23 cellular contexts compared by ENCODE assay signal in genomic region chr21:44005071-44005470, GRCh38. TPM values are rescaled to one million over a fixed set of nuclear protein-coding genes. Genes with fewer than 3 reads are reported as not detected.
DNase-seq lines count a peak whose midpoint lies in the region; ATAC-seq and TF ChIP-seq lines count a peak whose summit lies in the region.
"Had no signal": no experiment of that assay in that cellular context is flagged by ENCODE, and none has a peak within 500 bp of the region (broad histone marks: within the 10 kb centered on the region; RNA-seq: fewer than 3 reads in every experiment).

No MANE protein-coding gene starts in this region.

- H3K14ac ChIP-seq in mesenchymal stem cell (ENCODE audit: low read length in 2 of 2) = no peak overlapping the region

- no peaks in the 10 kb centered on the region for H3K9me3 ChIP-seq in heart right ventricle
- H3K9me3 ChIP-seq in RWPE2 (ENCODE audit: severe bottlenecking) = no peaks in the 10 kb centered on the region
- no peaks in the 10 kb centered on the region for H3K9me3 ChIP-seq in mesenchymal stem cell (ENCODE audit: control insufficient read depth, low read length)
- H3K9me3 ChIP-seq in tibial nerve = no peaks in the 10 kb centered on the region
- H3K9me3 ChIP-seq: BE2C had no signal

- H2BK120ac ChIP-seq in mesenchymal stem cell (ENCODE audit: low read depth, low read length) = no peak overlapping the region

- TF ChIP-seq CTCF in heart right ventricle (IDR thresholded peaks at IDR 0.05) (no peak), RWPE2 (IDR thresholded peaks at IDR 0.05; ENCODE audit: poor library complexity, severe bottlenecking) (no peak), tibial nerve (IDR thresholded peaks at IDR 0.05) (no peak)

- H3K9ac ChIP-seq in mesenchymal stem cell (ENCODE audit: low read length) = no peak overlapping the region

- no peak overlapping the region for H3K4me3 ChIP-seq in heart right ventricle
- no peak overlapping the region for H3K4me3 ChIP-seq in RWPE2 (ENCODE audit: severe bottlenecking)
- no peak overlapping the region for H3K4me3 ChIP-seq in mesenchymal stem cell (ENCODE audit: insufficient read depth in 1 of 2, low read depth in 1 of 2, low read length in 2 of 2)
- no peak overlapping the region for H3K4me3 ChIP-seq in tibial nerve
- H3K4me3 ChIP-seq: GM23338, PC-9 had no signal

- intact Hi-C loops in Right ventricle myocardium superior (cut with DNase I) = no loop called here
- intact Hi-C loops in heart right ventricle (cut with DNase I) = loop anchor here in 1 of 10 donors (10.0 kb wide), 2 partner anchors 50 to 310 kb away; no protein-coding TSS in a partner anchor

- H3K4me1 ChIP-seq in heart right ventricle (peaks cover 0 to 11% (median 0%) of the 10 kb centered on the region in 9 donors), RWPE2 (ENCODE audit: insufficient read depth, poor library complexity, severe bottlenecking) (peaks cover 13% of the 10 kb centered on the region), mesenchymal stem cell (ENCODE audit: control insufficient read depth, insufficient read depth, low read depth, low read length) (peaks cover 13% of the 10 kb centered on the region), tibial nerve (peaks cover 0 to 22% (median 12%) of the 10 kb centered on the region in 4 donors)
- H3K4me1 ChIP-seq: BE2C had no signal

- H3K36me3 ChIP-seq in heart right ventricle (no peaks in the 10 kb centered on the region), RWPE2 (ENCODE audit: low read depth) (no peaks in the 10 kb centered on the region), mesenchymal stem cell (ENCODE audit: control insufficient read depth in 1 of 2, insufficient read depth in 2 of 2, low read depth in 1 of 2, low read length in 2 of 2) (no peaks in the 10 kb centered on the region), tibial nerve (no peaks in the 10 kb centered on the region)
- H3K36me3 ChIP-seq: BE2C had no signal

- H2BK15ac ChIP-seq in mesenchymal stem cell (ENCODE audit: low read depth, poor library complexity, severe bottlenecking) = peak overlapping the region; percentile 60

- no peaks in the 10 kb centered on the region for H3K79me1 ChIP-seq in mesenchymal stem cell (replicated peaks; ENCODE audit: low read length, poor library complexity, severe bottlenecking)

- no peak for TF ChIP-seq POLR2A in tibial nerve (IDR thresholded peaks at IDR 0.05)

- no peak overlapping the region for H4K91ac ChIP-seq in mesenchymal stem cell (ENCODE audit: low read length)

- no peak overlapping the region for H3K4ac ChIP-seq in mesenchymal stem cell (ENCODE audit: low read depth in 1 of 2, low read length in 2 of 2)

- no peak overlapping the region for H2AK5ac ChIP-seq in mesenchymal stem cell (ENCODE audit: low read length, severe bottlenecking)

- H3K4me2 ChIP-seq in mesenchymal stem cell (ENCODE audit: low read length, poor library complexity, severe bottlenecking) = no peak overlapping the region
- H3K4me2 ChIP-seq: GM23338 had no signal

- no peak overlapping the region for H4K8ac ChIP-seq in mesenchymal stem cell (ENCODE audit: low read length)

- TF ChIP-seq EP300 in tibial nerve (IDR thresholded peaks at IDR 0.05) = no peak

- no peak for ATAC-seq in Right ventricle myocardium superior (ENCODE audit: poor library complexity)
- no peak for ATAC-seq in heart right ventricle
- no peak for ATAC-seq in RWPE2 (ENCODE audit: low read depth)
- ATAC-seq: GM23338 had no signal

- 95 to 96% methylated on average over 13 of the region's 13 CpGs for WGBS in heart right ventricle, 2 donors
- 97% methylated on average over 13 of the region's 13 CpGs for WGBS in mesenchymal stem cell
- 95 to 97% methylated on average over 13 of the region's 13 CpGs for WGBS in tibial nerve, 2 donors

- H2BK5ac ChIP-seq in mesenchymal stem cell (ENCODE audit: low read depth, low read length, poor library complexity, severe bottlenecking) = no peak overlapping the region

- no peak overlapping the region for H2AFZ ChIP-seq in mesenchymal stem cell (ENCODE audit: low read depth, low read length)
- H2AFZ ChIP-seq: GM23338, PC-9 had no signal

- no peak overlapping the region for H3K23ac ChIP-seq in mesenchymal stem cell (ENCODE audit: low read length in 2 of 2)

- H2BK12ac ChIP-seq in mesenchymal stem cell (ENCODE audit: low read length in 2 of 2) = peak overlapping the region; percentile 6 to 49

- no peaks in the 10 kb centered on the region for H3K27me3 ChIP-seq in heart right ventricle
- no peaks in the 10 kb centered on the region for H3K27me3 ChIP-seq in RWPE2 (ENCODE audit: insufficient read depth, poor library complexity, severe bottlenecking)
- no peaks in the 10 kb centered on the region for H3K27me3 ChIP-seq in mesenchymal stem cell (ENCODE audit: control insufficient read depth in 1 of 2, insufficient read depth in 1 of 2, low read length in 2 of 2)
- no peaks in the 10 kb centered on the region for H3K27me3 ChIP-seq in tibial nerve
- H3K27me3 ChIP-seq: BE2C had no signal

- no peak overlapping the region for H3K18ac ChIP-seq in mesenchymal stem cell (ENCODE audit: low read depth in 1 of 2, low read length in 2 of 2)

- peak overlapping the region in 5 of 10 donors; percentile 71 to 78 (median 75) for H3K27ac ChIP-seq in heart right ventricle
- H3K27ac ChIP-seq in RWPE2 (ENCODE audit: poor library complexity, severe bottlenecking) = peak overlapping the region; percentile 99
- no peak overlapping the region for H3K27ac ChIP-seq in mesenchymal stem cell (ENCODE audit: low read length, poor library complexity, severe bottlenecking)
- H3K27ac ChIP-seq in tibial nerve = peak overlapping the region; percentile 2 to 94 (median 76)

- DNase-seq in Right ventricle myocardium superior = peak; percentile 5
- no peak for DNase-seq in heart right ventricle
- no peak for DNase-seq in RWPE2 (ENCODE audit: low spot score)
- DNase-seq in mesenchymal stem cell = no peak
- DNase-seq in tibial nerve (ENCODE audit: low spot score in 2 of 2) = no peak
- no peak for DNase-seq in NCI-H1092 (lab: John Stamatoyannopoulos, UW)
- no peak for DNase-seq in NCI-H510A treated with DMSO at 0.1 percent for 48 hours (lab: John Stamatoyannopoulos, UW)
- DNase-seq in NCI-H69 (lab: John Stamatoyannopoulos, UW) = no peak
- DNase-seq: 8988T; BE2C; CD4-positive, CD25-positive, alpha-beta regulatory T cell; COR-L47; DMS 273 treated with DMSO at 0.1 percent for 48 hours; DND-41; HCEC 1CT; KBM-7; MV-4-11; NCI-H1417; NCI-H187; NCI-H2107; NCI-H524; PC-9 had no signal

RNA-seq across cellular contexts. Expression of gene TRAPPC10, which starts 7.0 kb away (rescaled TPM):
- total RNA-seq in Right ventricle myocardium superior = 20.3 TPM
- total RNA-seq in heart right ventricle = 10 to 100 TPM; 18.7 to 26.2 (median 20.3) TPM
- 1 to 10 TPM; 4.7 to 6.0 TPM for polyA plus RNA-seq in heart right ventricle
- polyA plus RNA-seq in mesenchymal stem cell (2013, experiment 1 of 2) = 17.2 TPM
- polyA plus RNA-seq in mesenchymal stem cell (2013, experiment 2 of 2) = 17.3 TPM
- 10 to 100 TPM; 27.7 to 53.8 (median 38.4) TPM for total RNA-seq in tibial nerve
